Comparison of ENCODE assay signal across 28 cellular contexts in the genomic region with DNA sequence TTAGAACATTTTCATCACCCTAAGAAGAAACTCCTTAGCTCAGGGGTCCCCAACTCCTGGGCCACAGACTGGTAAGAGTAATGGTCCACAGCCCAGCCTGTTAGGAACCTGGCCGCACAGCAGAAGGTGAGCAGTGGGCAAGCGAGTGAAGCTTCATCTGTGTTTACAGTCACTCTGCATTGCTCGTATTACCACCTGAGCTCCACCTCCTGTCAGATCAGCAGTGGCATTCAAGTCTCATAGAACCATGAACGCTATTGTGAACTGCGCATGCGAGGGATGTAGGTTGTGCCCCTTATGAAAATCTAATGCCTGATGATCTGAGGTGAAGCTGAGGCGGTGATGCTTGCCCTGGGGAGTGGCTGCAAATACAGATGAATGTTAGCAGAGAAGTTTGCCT.
"Had no signal": no experiment of that assay in that cellular context is flagged by ENCODE, and none has a peak within 500 bp of the region (broad histone marks: within the 10 kb centered on the region; RNA-seq: fewer than 3 reads in every experiment).

No MANE protein-coding gene starts in this region.

- DNase-seq: stimulated activated CD4-positive, alpha-beta T cell treated with anti-CD3 and anti-CD28 coated beads, Interleukin-2, amount 100 ng/mL, for 48 hours; stimulated activated CD4-positive, alpha-beta T cell treated with anti-CD3 and anti-CD28 coated beads, Interleukin-4, amount 100 ng/mL, for 1 hour; stimulated activated CD4-positive, alpha-beta T cell treated with anti-CD3 and anti-CD28 coated beads, Interleukin-4, amount 100 ng/mL, for 24 hours; stimulated activated CD4-positive, alpha-beta T cell treated with anti-CD3 and anti-CD28 coated beads, Interleukin-4, amount 100 ng/mL, for 4 hours; stimulated activated CD8-positive, alpha-beta memory T cell treated with anti-CD3 and anti-CD28 coated beads, Interleukin-4, amount 100 ng/mL, for 48 hours; stimulated activated naive CD4-positive, alpha-beta T cell; stimulated activated naive CD4-positive, alpha-beta T cell treated with Interleukin-2 at 50 U/mL for 16 hours; stimulated activated naive CD8-positive, alpha-beta T cell treated with anti-CD3 and anti-CD28 coated beads, Interleukin-15, amount 100 ng/mL, for 72 hours; stimulated activated naive CD8-positive, alpha-beta T cell treated with anti-CD3 and anti-CD28 coated beads, Interleukin-15, Interleukin-2, amounts not matched to agents 100 U/mL and 50 U/mL, for 24 hours; stomach; substantia nigra; testis; thyroid gland; tibial artery; transverse colon; trophoblast cell; upper lobe of left lung; upper lobe of right lung; uterus had no signal

- H3K27me3 ChIP-seq: stomach, suprapubic skin, testis, thyroid gland, tibial artery, tibial nerve, transverse colon, upper lobe of left lung, upper lobe of right lung, uterus, vagina had no signal

- FAIRE-seq: urothelium cell line had no signal

- H3K36me3 Mint-ChIP-seq: stimulated activated effector memory CD8-positive, alpha-beta T cell treated with anti-CD3 and anti-CD28 coated beads, Interleukin-12 subunit alpha, Interleukin-12 subunit beta, amount 100 ng/mL, for 72 hours; stimulated activated memory B cell treated with anti-CD40 and anti-IgM and Interleukin-4, amounts not matched to agents 10 μg/mL and 1 μg/mL and 100 μg/mL, for 72 hours had no signal

- H3K9me3 Mint-ChIP-seq: stimulated activated effector memory CD8-positive, alpha-beta T cell treated with anti-CD3 and anti-CD28 coated beads, Interleukin-12 subunit alpha, Interleukin-12 subunit beta, amount 100 ng/mL, for 72 hours had no signal

- H3K27ac ChIP-seq: stomach, suprapubic skin, testis, thoracic aorta, thyroid gland, tibial artery, tibial nerve, transverse colon, upper lobe of left lung, upper lobe of right lung, uterus, vagina had no signal

- H3K9me3 ChIP-seq: suprapubic skin, testis, thoracic aorta, thyroid gland, tibial artery, transverse colon, upper lobe of left lung, upper lobe of right lung, uterus, vagina had no signal

- H3K4me1 Mint-ChIP-seq: stimulated activated effector memory CD8-positive, alpha-beta T cell treated with anti-CD3 and anti-CD28 coated beads, Interleukin-12 subunit alpha, Interleukin-12 subunit beta, amount 100 ng/mL, for 72 hours; stimulated activated memory B cell treated with anti-CD40 and anti-IgM and Interleukin-4, amounts not matched to agents 10 μg/mL and 1 μg/mL and 100 μg/mL, for 72 hours; stimulated activated naive CD8-positive, alpha-beta T cell treated with anti-CD3 and anti-CD28 coated beads, Interleukin-15, amount 100 ng/mL, for 72 hours had no signal

- H3K36me3 ChIP-seq: stomach, suprapubic skin, thoracic aorta, thyroid gland, tibial artery, tibial nerve, transverse colon, upper lobe of left lung, upper lobe of right lung, uterus, vagina had no signal

- H3K4me3 Mint-ChIP-seq: stimulated activated effector memory CD8-positive, alpha-beta T cell treated with anti-CD3 and anti-CD28 coated beads, Interleukin-12 subunit alpha, Interleukin-12 subunit beta, amount 100 ng/mL, for 72 hours; stimulated activated memory B cell treated with anti-CD40 and anti-IgM and Interleukin-4, amounts not matched to agents 10 μg/mL and 1 μg/mL and 100 μg/mL, for 72 hours; stimulated activated naive CD8-positive, alpha-beta T cell treated with anti-CD3 and anti-CD28 coated beads, Interleukin-15, amount 100 ng/mL, for 72 hours; stimulated activated naive CD8-positive, alpha-beta T cell treated with anti-CD3 and anti-CD28 coated beads, Interleukin-15, Interleukin-2, amounts not matched to agents 100 ng/mL and 50 ng/mL, for 24 hours; type B pancreatic cell had no signal

- H3K27me3 Mint-ChIP-seq: stimulated activated naive CD8-positive, alpha-beta T cell treated with anti-CD3 and anti-CD28 coated beads, Interleukin-15, amount 100 ng/mL, for 72 hours; type B pancreatic cell had no signal

- ATAC-seq: stimulated activated effector memory CD8-positive, alpha-beta T cell treated with anti-CD3 and anti-CD28 coated beads, Interleukin-12 subunit alpha, Interleukin-12 subunit beta, amount 100 ng/mL, for 72 hours; stimulated activated memory B cell treated with anti-CD40 and anti-IgM and Interleukin-4, amounts not matched to agents 10 μg/mL and 1 μg/mL and 100 μg/mL, for 72 hours; stimulated activated naive CD8-positive, alpha-beta T cell treated with anti-CD3 and anti-CD28 coated beads, Interleukin-15, amount 100 ng/mL, for 72 hours; stimulated activated naive CD8-positive, alpha-beta T cell treated with anti-CD3 and anti-CD28 coated beads, Interleukin-15, Interleukin-2, amounts not matched to agents 100 U/mL and 50 U/mL, for 24 hours; upper lobe of right lung had no signal

- H3K4me3 ChIP-seq: stomach, suprapubic skin, testis, thoracic aorta, thyroid gland, tibial artery, tibial nerve, transverse colon, upper lobe of left lung, upper lobe of right lung, uterus, vagina had no signal

- H3K27ac Mint-ChIP-seq: stimulated activated effector memory CD8-positive, alpha-beta T cell treated with anti-CD3 and anti-CD28 coated beads, Interleukin-12 subunit alpha, Interleukin-12 subunit beta, amount 100 ng/mL, for 72 hours; stimulated activated memory B cell treated with anti-CD40 and anti-IgM and Interleukin-4, amounts not matched to agents 10 μg/mL and 1 μg/mL and 100 μg/mL, for 72 hours; stimulated activated naive CD8-positive, alpha-beta T cell treated with anti-CD3 and anti-CD28 coated beads, Interleukin-15, Interleukin-2, amounts not matched to agents 100 ng/mL and 50 ng/mL, for 24 hours; type B pancreatic cell had no signal

- H3K4me1 ChIP-seq: testis, upper lobe of left lung, upper lobe of right lung, uterus had no signal
